Comparison of ENCODE assay signal across 8 cellular contexts in the genomic region with DNA sequence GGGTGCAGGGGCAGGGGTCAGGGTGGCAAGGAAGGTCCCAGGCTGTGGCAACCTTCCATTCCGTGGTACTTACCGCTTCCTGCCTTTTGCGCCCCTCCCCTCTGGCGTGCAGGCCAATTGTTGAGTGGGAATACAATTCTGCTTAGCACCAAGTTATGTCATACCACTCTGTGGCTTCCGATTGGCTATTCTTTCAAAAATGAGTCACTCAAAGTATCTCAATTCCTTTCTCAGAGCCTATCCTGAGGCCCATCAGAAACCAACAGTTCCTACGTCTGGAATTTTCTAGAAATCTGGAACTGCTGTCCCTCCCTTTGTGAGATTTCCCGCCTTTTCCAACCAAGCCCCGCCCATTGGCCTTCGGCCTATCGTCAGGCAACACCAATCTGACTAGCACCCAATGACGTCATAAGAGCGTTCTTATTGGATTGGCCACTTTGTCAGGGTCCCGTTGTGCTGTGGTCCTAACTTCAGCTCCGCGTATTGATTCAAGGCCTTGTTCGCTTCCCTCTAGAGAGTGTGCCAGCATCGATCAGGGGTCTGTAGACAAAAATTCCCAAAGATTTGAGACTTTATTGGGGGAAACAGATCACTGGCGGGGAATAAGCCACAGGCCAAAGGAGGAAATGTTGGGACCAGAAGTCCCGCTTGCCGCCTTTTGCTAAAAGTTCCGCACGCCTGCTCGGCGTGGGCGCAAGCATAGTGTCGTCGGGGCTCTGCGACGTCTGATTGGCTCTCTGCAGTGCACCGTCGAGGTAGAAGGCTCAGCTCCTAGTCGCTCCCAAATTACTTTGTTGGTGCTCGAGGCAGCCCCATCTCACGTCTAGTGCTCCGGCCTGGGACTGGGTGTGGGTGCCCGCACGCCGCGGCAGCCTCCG. TPM values are rescaled to one million over a fixed set of nuclear protein-coding genes. Genes with fewer than 3 reads are reported as not detected.
DNase-seq lines count a peak whose midpoint lies in the region; ATAC-seq and TF ChIP-seq lines count a peak whose summit lies in the region.

No MANE protein-coding gene starts in this region.

- intact Hi-C loops in esophagus muscularis mucosa (cut with DNase I) (no loop called here), natural killer cell (cut with micrococcal nuclease) (loop anchor here (2.0 kb wide), 1 partner anchor 14 kb away; a partner anchor contains a TSS)

- H3K27ac ChIP-seq in esophagus muscularis mucosa (replicated peaks in 1 of 4), result peak overlapping the region; percentile 32 to 67 (median 46)

- no peak for TF ChIP-seq EP300 in esophagus muscularis mucosa (IDR thresholded peaks at IDR 0.05)

- H3K27ac Mint-ChIP-seq in natural killer cell, result peak overlapping the region; percentile 90
- H3K27ac Mint-ChIP-seq in stimulated activated naive CD8-positive, alpha-beta T cell treated with anti-CD3 and anti-CD28 coated beads, Interleukin-15, amount 100 ng/mL, for 72 hours, result peak overlapping the region; percentile 94 to 99

- H3K36me3 ChIP-seq in BE2C (no peaks in the 10 kb centered on the region), esophagus muscularis mucosa (no peaks in the 10 kb centered on the region)

- 58% methylated on average over 31 of the region's 40 CpGs for WGBS in esophagus muscularis mucosa

- no peaks in the 10 kb centered on the region for H3K9me3 Mint-ChIP-seq in natural killer cell
- H3K9me3 Mint-ChIP-seq in stimulated activated naive CD8-positive, alpha-beta T cell treated with anti-CD3 and anti-CD28 coated beads, Interleukin-15, amount 100 ng/mL, for 72 hours, result no peaks in the 10 kb centered on the region

- H3K9me3 ChIP-seq in BE2C (no peaks in the 10 kb centered on the region), esophagus muscularis mucosa (no peaks in the 10 kb centered on the region)

- DNase-seq in BE2C (peak; percentile 80), OCI-M1 (lab: John Stamatoyannopoulos, UW) (peak; percentile 98), activated T-cell treated with anti-CD3 and anti-CD28 coated beads for 48 hours (ENCODE audit: low read depth) (peak; percentile 78), esophagus muscularis mucosa (ENCODE audit: extremely low spot score) (peak; percentile 96), natural killer cell (peak; percentile 67)
- peak; percentile 85 to 88 for DNase-seq in stimulated activated naive CD8-positive, alpha-beta T cell treated with anti-CD3 and anti-CD28 coated beads, Interleukin-15, amount 100 ng/mL, for 72 hours

- ATAC-seq in GM19035 (IDR thresholded peaks at IDR 0.05; ENCODE audit: unreplicated experiment), result peak; percentile 89
- ATAC-seq in HG03432 (IDR thresholded peaks at IDR 0.05; ENCODE audit: unreplicated experiment), result peak; percentile 71
- ATAC-seq in natural killer cell, result peak; percentile 89 to 94 (median 90)
- ATAC-seq in stimulated activated naive CD8-positive, alpha-beta T cell treated with anti-CD3 and anti-CD28 coated beads, Interleukin-15, amount 100 ng/mL, for 72 hours, result peak; percentile 96

- peaks cover 0 to 3% of the 10 kb centered on the region in 2 donors for H3K27me3 Mint-ChIP-seq in natural killer cell (ENCODE audit: low read depth in 2 of 2)
- H3K27me3 Mint-ChIP-seq in stimulated activated naive CD8-positive, alpha-beta T cell treated with anti-CD3 and anti-CD28 coated beads, Interleukin-15, amount 100 ng/mL, for 72 hours, result no peaks in the 10 kb centered on the region

- H3K4me3 Mint-ChIP-seq in natural killer cell, result peak overlapping the region; percentile 79
- H3K4me3 Mint-ChIP-seq in stimulated activated naive CD8-positive, alpha-beta T cell treated with anti-CD3 and anti-CD28 coated beads, Interleukin-15, amount 100 ng/mL, for 72 hours, result peak overlapping the region; percentile 67 to 75

- TF ChIP-seq CTCF in BE2C (IDR thresholded peaks at IDR 0.05; ENCODE audit: low read depth, low read length) (no peak), esophagus muscularis mucosa (IDR thresholded peaks at IDR 0.05) (no peak), natural killer cell (IDR thresholded peaks at IDR 0.05) (no peak)

- H3K4me3 ChIP-seq in BE2C (ENCODE audit: low read depth, low read length) (no peak overlapping the region), esophagus muscularis mucosa (peak overlapping the region in 2 of 4 donors; percentile 8 to 14)

- no peaks in the 10 kb centered on the region for H3K27me3 ChIP-seq in BE2C
- H3K27me3 ChIP-seq in esophagus muscularis mucosa, result no peaks in the 10 kb centered on the region

- no peak for TF ChIP-seq POLR2A in esophagus muscularis mucosa (IDR thresholded peaks at IDR 0.05; ENCODE audit: low read depth)

- H3K4me1 ChIP-seq in BE2C, result no peaks in the 10 kb centered on the region
- H3K4me1 ChIP-seq in esophagus muscularis mucosa, result peaks cover 3 to 15% (median 14%) of the 10 kb centered on the region in 4 donors

- peaks cover 8% of the 10 kb centered on the region in 2 donors for H3K4me1 Mint-ChIP-seq in natural killer cell
- H3K4me1 Mint-ChIP-seq in stimulated activated naive CD8-positive, alpha-beta T cell treated with anti-CD3 and anti-CD28 coated beads, Interleukin-15, amount 100 ng/mL, for 72 hours, result peaks cover 9% of the 10 kb centered on the region

- H3K36me3 Mint-ChIP-seq in natural killer cell, result no peaks in the 10 kb centered on the region

RNA-seq across cellular contexts. Expression of a gene that starts 11.7 kb away (rescaled TPM):
- not detected for polyA plus RNA-seq in BE2C (2012; ENCODE audit: insufficient read depth, insufficient read length, low read depth)
- total RNA-seq in esophagus muscularis mucosa, result under 1 TPM in 3 of 4 donors, not detected in 1; under 0.01 to 0.34 (median 0.17) TPM
- total RNA-seq in natural killer cell, result 1 to 10 TPM; 1.3 to 3.4 (median 2.1) TPM

RNA-seq across cellular contexts. Expression of a gene that starts 15.1 kb away (rescaled TPM):
- 31.1 TPM for polyA plus RNA-seq in BE2C (2012; ENCODE audit: insufficient read depth, insufficient read length, low read depth)
- 10 to 100 TPM; 11.9 to 16.5 (median 14.9) TPM for total RNA-seq in esophagus muscularis mucosa
- 10 to 100 TPM in 2 of 3 donors, 1 to 10 TPM in 1; 9.2 to 11.9 (median 11.0) TPM for total RNA-seq in natural killer cell

RNA-seq across cellular contexts. Expression of a gene that starts 23.9 kb away (rescaled TPM):
- polyA plus RNA-seq in BE2C (2012; ENCODE audit: insufficient read depth, insufficient read length, low read depth), result 47.7 TPM
- 1 to 10 TPM; 3.0 to 9.3 (median 7.2) TPM for total RNA-seq in esophagus muscularis mucosa
- total RNA-seq in natural killer cell, result 10 to 100 TPM; 16.4 to 31.2 (median 24.3) TPM

RNA-seq across cellular contexts. Expression of a gene that starts 34.7 kb away (rescaled TPM):
- polyA plus RNA-seq in BE2C (2012; ENCODE audit: insufficient read depth, insufficient read length, low read depth), result 3.1 TPM
- total RNA-seq in esophagus muscularis mucosa (not detected), natural killer cell (not detected)

RNA-seq across cellular contexts. Expression of a gene that starts 41.8 kb away (rescaled TPM):
- polyA plus RNA-seq in BE2C (2012; ENCODE audit: insufficient read depth, insufficient read length, low read depth), result 41.5 TPM
- total RNA-seq in esophagus muscularis mucosa (10 to 100 TPM; 15.9 to 24.5 (median 17.0) TPM), natural killer cell (10 to 100 TPM; 18.6 to 28.3 (median 23.2) TPM)
